In genomic region chr17:12987120-12987519, GRCh38 we compare ENCODE assay signal across 20 cellular contexts. TPM values are rescaled to one million over a fixed set of nuclear protein-coding genes. Genes with fewer than 3 reads are reported as not detected.
DNase-seq lines count a peak whose midpoint lies in the region; ATAC-seq and TF ChIP-seq lines count a peak whose summit lies in the region.
"Had no signal": no experiment of that assay in that cellular context is flagged by ENCODE, and none has a peak within 500 bp of the region (broad histone marks: within the 10 kb centered on the region; RNA-seq: fewer than 3 reads in every experiment).

No MANE protein-coding gene starts in this region.

- ATAC-seq in SK-N-SH treated with all-trans-retinoic acid at 6 μM for 48 hours: peak; percentile 33; the same call in 2 of the 3 replicates
- no peak for ATAC-seq in HG02970 (IDR thresholded peaks at IDR 0.05; ENCODE audit: low FRiP score, unreplicated experiment)
- ATAC-seq in upper lobe of right lung: no peak
- ATAC-seq: left lobe of liver; naive thymus-derived CD8-positive, alpha-beta T cell; sciatic nerve had no signal

- no peak for TF ChIP-seq CTCF in upper lobe of right lung (IDR thresholded peaks at IDR 0.05)

- H3K27ac ChIP-seq in BLaER1 (peak overlapping the region; percentile 53), upper lobe of right lung (no peak overlapping the region)
- H3K27ac ChIP-seq: A549 had no signal

- intact Hi-C loops in upper lobe of right lung (cut with DNase I): no loop called here

- peaks cover 22% of the 10 kb centered on the region for H3K36me3 ChIP-seq in BLaER1
- H3K36me3 ChIP-seq in upper lobe of right lung: peaks cover 18% of the 10 kb centered on the region
- H3K36me3 ChIP-seq: BE2C had no signal

- H3K4me1 ChIP-seq in BLaER1 (peaks cover 97% of the 10 kb centered on the region), upper lobe of right lung (no peaks in the 10 kb centered on the region)
- H3K4me1 ChIP-seq: A549, BE2C had no signal

- no peaks in the 10 kb centered on the region for H3K27me3 ChIP-seq in BLaER1
- no peaks in the 10 kb centered on the region for H3K27me3 ChIP-seq in upper lobe of right lung
- H3K27me3 ChIP-seq: BE2C had no signal

- DNase-seq in NCI-H146 treated with DMSO at 0.1 percent for 48 hours (lab: John Stamatoyannopoulos, UW; ENCODE audit: unreplicated experiment) (peak; percentile 45), islet precursor cell (peak; percentile 60), upper lobe of right lung (no peak), OCI-M2 (lab: John Stamatoyannopoulos, UW; ENCODE audit: unreplicated experiment) (no peak), NCI-H774 (lab: John Stamatoyannopoulos, UW) (no peak)
- DNase-seq: activated CD4-positive, alpha-beta memory T cell treated with anti-CD3 and anti-CD28 coated beads for 36 hours; activated CD4-positive, CD25-positive, alpha-beta regulatory T cell; activated T-cell treated with anti-CD3 and anti-CD28 coated beads for 4 hours; BE2C; IMR-90; naive thymus-derived CD8-positive, alpha-beta T cell; NCI-H1436 treated with DMSO at 0.1 percent for 48 hours; NCI-H226; T1000 had no signal

- H3K9ac ChIP-seq in BLaER1: no peak overlapping the region

- no peak overlapping the region for H3K4me3 ChIP-seq in BLaER1
- no peak overlapping the region for H3K4me3 ChIP-seq in upper lobe of right lung
- H3K4me3 ChIP-seq: A549 had no signal

- peak overlapping the region; percentile 97 for H3K4me2 ChIP-seq in BLaER1
- H3K4me2 ChIP-seq: A549 had no signal

- H4K20me1 ChIP-seq in BLaER1: no peaks in the 10 kb centered on the region

- H3K9me3 ChIP-seq in BLaER1: no peaks in the 10 kb centered on the region
- no peaks in the 10 kb centered on the region for H3K9me3 ChIP-seq in upper lobe of right lung
- H3K9me3 ChIP-seq: A549, BE2C had no signal

TF ChIP-seq in SK-N-SH treated with all-trans-retinoic acid at 6 μM for 48 hours, 23 proteins besides CTCF, POLR2A, EP300 and RAD21:
- TF ChIP-seq PATZ1 (CRISPR knock-in tag; IDR thresholded peaks at IDR 0.05; ENCODE audit: borderline replicate concordance) (no peak), ARNTL (CRISPR knock-in tag; IDR thresholded peaks at IDR 0.05; ENCODE audit: borderline replicate concordance, low read depth) (no peak), TCF4 (CRISPR knock-in tag; IDR thresholded peaks at IDR 0.05; ENCODE audit: borderline replicate concordance) (no peak), POU6F1 (CRISPR knock-in tag; IDR thresholded peaks at IDR 0.05; ENCODE audit: borderline replicate concordance, low read depth) (no peak), BACH2 (CRISPR knock-in tag; IDR thresholded peaks at IDR 0.05; ENCODE audit: borderline replicate concordance) (no peak), ZFP3 (CRISPR knock-in tag; IDR thresholded peaks at IDR 0.05) (no peak), RARB (CRISPR knock-in tag; IDR thresholded peaks at IDR 0.05) (no peak), ZC3H10 (CRISPR knock-in tag; IDR thresholded peaks at IDR 0.05) (no peak), ZNF70 (CRISPR knock-in tag; IDR thresholded peaks at IDR 0.05) (no peak), ZNF8 (CRISPR knock-in tag; IDR thresholded peaks at IDR 0.05) (no peak), CSDC2 (CRISPR knock-in tag; IDR thresholded peaks at IDR 0.05) (no peak), ESRRG (CRISPR knock-in tag; IDR thresholded peaks at IDR 0.05) (no peak), TOX (CRISPR knock-in tag; IDR thresholded peaks at IDR 0.05; ENCODE audit: borderline replicate concordance) (no peak), SNAI2 (CRISPR knock-in tag; IDR thresholded peaks at IDR 0.05) (no peak), ISL1 (CRISPR knock-in tag; IDR thresholded peaks at IDR 0.05) (no peak), ZFP30 (CRISPR knock-in tag; IDR thresholded peaks at IDR 0.05) (no peak), CSRNP3 (CRISPR knock-in tag; IDR thresholded peaks at IDR 0.05) (no peak), TSHZ2 (CRISPR knock-in tag; IDR thresholded peaks at IDR 0.05) (no peak)

RNA-seq across cellular contexts. Expression of gene ELAC2, which starts 30.7 kb away (rescaled TPM):
- 35.3 TPM for total RNA-seq in upper lobe of right lung

Comparison
In these comparisons a context has a peak if more than half of its experiments do, and no peak if none do; other contexts are left out.
1. DNase-seq: peak in NCI-H146 treated with DMSO at 0.1 percent for 48 hours (single experiment) and islet precursor cell (single experiment); none in upper lobe of right lung (single experiment), OCI-M2 (single experiment) and NCI-H774 (single experiment).